8 cellular contexts compared by ENCODE assay signal in the genomic region with DNA sequence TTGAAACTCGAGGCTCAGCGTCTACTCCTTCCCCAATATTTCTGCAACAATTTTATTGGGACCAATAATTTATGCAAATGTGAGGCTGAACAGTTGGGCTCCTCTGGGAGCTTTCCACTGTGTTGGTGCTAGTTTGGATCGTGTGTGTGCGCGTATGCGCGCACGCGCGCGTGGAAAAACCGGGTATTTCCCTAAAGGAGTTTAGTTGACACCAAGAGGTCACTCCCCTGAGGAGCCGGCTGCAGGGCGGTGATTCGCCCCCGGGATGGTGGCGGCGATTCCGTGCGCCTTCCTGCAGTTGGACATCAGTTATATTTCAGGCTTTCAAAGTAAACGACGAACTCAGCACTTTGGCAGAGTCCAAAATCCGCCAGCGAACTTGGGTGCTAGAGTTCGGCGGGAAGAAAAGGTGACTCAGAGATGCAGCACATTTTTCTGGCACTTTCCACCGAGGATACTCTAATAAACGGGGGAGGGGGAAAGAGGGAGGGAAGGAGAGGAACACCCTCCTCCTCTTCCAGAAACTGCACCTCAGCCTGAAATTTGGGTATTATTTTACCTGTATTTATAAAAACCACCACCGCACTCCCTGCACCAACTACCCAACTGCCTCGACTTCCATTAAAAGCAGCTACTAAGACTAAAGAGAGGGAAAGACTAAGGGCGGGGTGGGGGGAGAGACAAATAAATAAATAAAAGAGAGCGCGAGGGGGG.
DNase-seq lines count a peak whose midpoint lies in the region; ATAC-seq, FAIRE-seq and TF ChIP-seq lines count a peak whose summit lies in the region.

No MANE protein-coding gene starts in this region.

- peak overlapping the region; percentile 57 for H3K4me3 Mint-ChIP-seq in activated naive CD4-positive, alpha-beta T cell treated with anti-CD3 and anti-CD28 coated beads, Interleukin-2, amount 10 ng/mL, durations not matched to agents 7 days and 5 days

- H3K36me3 Mint-ChIP-seq in activated naive CD4-positive, alpha-beta T cell treated with anti-CD3 and anti-CD28 coated beads, Interleukin-2, amount 10 ng/mL, durations not matched to agents 7 days and 5 days, result no peaks in the 10 kb centered on the region

- H3K9me3 Mint-ChIP-seq in activated naive CD4-positive, alpha-beta T cell treated with anti-CD3 and anti-CD28 coated beads, Interleukin-2, amount 10 ng/mL, durations not matched to agents 7 days and 5 days, result no peaks in the 10 kb centered on the region

- peaks cover 10% of the 10 kb centered on the region for H3K4me1 Mint-ChIP-seq in activated naive CD4-positive, alpha-beta T cell treated with anti-CD3 and anti-CD28 coated beads, Interleukin-2, amount 10 ng/mL, durations not matched to agents 7 days and 5 days

- H3K27me3 Mint-ChIP-seq in activated naive CD4-positive, alpha-beta T cell treated with anti-CD3 and anti-CD28 coated beads, Interleukin-2, amount 10 ng/mL, durations not matched to agents 7 days and 5 days, result peaks cover 35% of the 10 kb centered on the region

- ATAC-seq in stimulated activated naive CD8-positive, alpha-beta T cell treated with anti-CD3 and anti-CD28 coated beads, Interleukin-15, Interleukin-2, amounts not matched to agents 100 U/mL and 50 U/mL, for 24 hours, result no peak

- no peak overlapping the region for H3K27ac Mint-ChIP-seq in activated naive CD4-positive, alpha-beta T cell treated with anti-CD3 and anti-CD28 coated beads, Interleukin-2, amount 10 ng/mL, durations not matched to agents 7 days and 5 days

- CTCF ChIA-PET in activated naive CD4-positive, alpha-beta T cell treated with anti-CD3 and anti-CD28 coated beads, Interleukin-2, amount 10 ng/mL, durations not matched to agents 7 days and 5 days (lab: Charles Lee), result no interaction called here

- TF ChIP-seq POLR2A in GM12892 (IDR thresholded peaks at IDR 0.05; ENCODE audit: low read depth, low read length), result no peak

- no peak for FAIRE-seq in GM12892 (lab: Jason Lieb, UNC)

- DNase-seq in activated naive CD4-positive, alpha-beta T cell treated with anti-CD3 and anti-CD28 coated beads, Interleukin-2, amount 10 ng/mL, durations not matched to agents 7 days and 5 days, result no peak
- no peak for DNase-seq in activated naive CD4-positive, alpha-beta T cell (lab: John Stamatoyannopoulos, UW)
- DNase-seq in NCI-H2029 treated with DMSO at 0.1 percent for 48 hours (lab: John Stamatoyannopoulos, UW) (peak; percentile 13), astrocyte of the hippocampus (ENCODE audit: low read depth, low spot score) (peak; percentile 77), kidney glomerular epithelial cell (lab: John Stamatoyannopoulos, UW) (peak; percentile 22), ureter (ENCODE audit: low spot score) (no peak), GM12892 (ENCODE audit: insufficient read length) (no peak)
- DNase-seq in stimulated activated naive CD8-positive, alpha-beta T cell treated with anti-CD3 and anti-CD28 coated beads, Interleukin-15, Interleukin-2, amounts not matched to agents 100 U/mL and 50 U/mL, for 24 hours, result peak; percentile 11

Comparison
In these comparisons a context has a peak if more than half of its experiments do, and no peak if none do; other contexts are left out.
1. DNase-seq: peak in NCI-H2029 treated with DMSO at 0.1 percent for 48 hours (single experiment), astrocyte of the hippocampus (single experiment), kidney glomerular epithelial cell (single experiment) and stimulated activated naive CD8-positive, alpha-beta T cell treated with anti-CD3 and anti-CD28 coated beads, Interleukin-15, Interleukin-2, amounts not matched to agents 100 U/mL and 50 U/mL, for 24 hours (single experiment); none in activated naive CD4-positive, alpha-beta T cell treated with anti-CD3 and anti-CD28 coated beads, Interleukin-2, amount 10 ng/mL, durations not matched to agents 7 days and 5 days (single experiment), activated naive CD4-positive, alpha-beta T cell (0 of 4), ureter (single experiment) and GM12892 (single experiment).